ENCODE assay signal across 8 cellular contexts in genomic region chr1:109739738-109740614, GRCh38. TPM values are rescaled to one million over a fixed set of nuclear protein-coding genes. Genes with fewer than 3 reads are reported as not detected.
DNase-seq lines count a peak whose midpoint lies in the region; ATAC-seq, FAIRE-seq and TF ChIP-seq lines count a peak whose summit lies in the region.

No MANE protein-coding gene starts in this region.

- no peaks in the 10 kb centered on the region for H3K27me3 ChIP-seq in keratinocyte (ENCODE audit: control insufficient read depth, extremely low read depth, insufficient read depth, low read length)

- peak overlapping the region; percentile 67 for H3K9ac ChIP-seq in keratinocyte (ENCODE audit: control insufficient read depth, extremely low read depth, insufficient read depth, low read length)

- peak overlapping the region; percentile 83 for H3K4me2 ChIP-seq in keratinocyte (ENCODE audit: control insufficient read depth, extremely low read depth, insufficient read depth, low read depth, low read length)

- no peaks in the 10 kb centered on the region for H3K9me3 ChIP-seq in keratinocyte (ENCODE audit: control insufficient read depth, low read depth, low read length)

- peak; percentile 83 for ATAC-seq in HG02678 (IDR thresholded peaks at IDR 0.05; ENCODE audit: unreplicated experiment)
- no peak for ATAC-seq in GM18867 (IDR thresholded peaks at IDR 0.05; ENCODE audit: unreplicated experiment)

- H3K9me1 ChIP-seq in keratinocyte (ENCODE audit: control insufficient read depth, extremely low read depth, insufficient read depth, low read length), result no peaks in the 10 kb centered on the region

- no peaks in the 10 kb centered on the region for H3K79me2 ChIP-seq in keratinocyte (ENCODE audit: control insufficient read depth, insufficient read depth, low read length)

- DNase-seq in ELR (ENCODE audit: low read depth) (peak; percentile 75), NCI-H2029 (lab: John Stamatoyannopoulos, UW) (peak; percentile 14), cerebellar cortex (ENCODE audit: low spot score) (peak; percentile 79), keratinocyte (ENCODE audit: low read depth, low spot score) (no peak)
- DNase-seq in activated CD4-positive, CD25-positive, alpha-beta regulatory T cell treated with anti-CD3 and anti-CD28 coated beads, Interleukin-2, amount 50 U/mL, for 72 hours, result peak; percentile 81
- peak; percentile 61 to 89 (median 75) for DNase-seq in stimulated activated CD4-positive, alpha-beta T cell treated with anti-CD3 and anti-CD28 coated beads, Interleukin-12 subunit alpha, Interleukin-12 subunit beta, amount 100 ng/mL, for 48 hours (ENCODE audit: low read depth in 2 of 3, low spot score in 1 of 3)

- H3K36me3 ChIP-seq in keratinocyte (ENCODE audit: control insufficient read depth in 2 of 2, extremely low read depth in 1 of 2, insufficient read depth in 2 of 2, low read length in 2 of 2), result peaks cover 3 to 4% of the 10 kb centered on the region in 2 experiments

- FAIRE-seq in keratinocyte (lab: Jason Lieb, UNC), result peak; percentile 9

- H3K27ac ChIP-seq in keratinocyte (ENCODE audit: control insufficient read depth, insufficient read depth, low read length), result no peak overlapping the region

- dilution Hi-C loops in keratinocyte (cut with MboI; ENCODE audit: extremely low pct_ligation_motif_present, low sequenced_read_pairs), result no loop called here

- H3K4me1 ChIP-seq in keratinocyte (ENCODE audit: control insufficient read depth, extremely low read depth, insufficient read depth, low read length), result peaks cover 5% of the 10 kb centered on the region

- no peak for TF ChIP-seq CTCF in keratinocyte (optimal IDR thresholded peaks at IDR 0.05 in 1 of 3, IDR thresholded peaks at IDR 0.05 in 1 of 3, conservative IDR thresholded peaks at IDR 0.05 in 1 of 3; ENCODE audit: extremely low read depth in 1 of 3, insufficient read depth in 2 of 3, low read length in 3 of 3)

- H4K20me1 ChIP-seq in keratinocyte (ENCODE audit: control insufficient read depth, extremely low read depth, insufficient read depth, low read length), result no peaks in the 10 kb centered on the region

- peak overlapping the region; percentile 57 to 84 (median 77) for H3K4me3 ChIP-seq in keratinocyte (ENCODE audit: control insufficient read depth in 2 of 3, extremely low read depth in 1 of 3, insufficient read depth in 2 of 3, low read depth in 1 of 3, low read length in 3 of 3)

- peak overlapping the region; percentile 94 for H2AFZ ChIP-seq in keratinocyte (ENCODE audit: control insufficient read depth, low read length)

RNA-seq across cellular contexts. Expression of gene GSTM3, which starts 0.9 kb away (rescaled TPM):
- polyA plus RNA-seq in keratinocyte, result 113 to 158 TPM (median 115 TPM) in 3 replicates
- polyA plus RNA-seq in keratinocyte (2011; ENCODE audit: low read depth), result 25.8 TPM
- polyA plus RNA-seq in keratinocyte (2011; cell fraction: cytosol; rRNA removed), result 148 and 175 TPM in 2 replicates
- polyA plus RNA-seq in keratinocyte (2011; cell fraction: nucleus; rRNA removed), result 82.9 and 93.4 TPM in 2 replicates
- 69.1 and 93.6 TPM in 2 replicates for polyA plus RNA-seq in keratinocyte (2012; ENCODE audit: low replicate concordance)
- 24.2 to 76.2 TPM (median 58.1 TPM) in 3 replicates for polyA minus RNA-seq in keratinocyte
- 61.0 TPM for polyA minus RNA-seq in keratinocyte (2011; cell fraction: cytosol; rRNA and poly(A)+ RNA removed)
- polyA minus RNA-seq in keratinocyte (2011; cell fraction: nucleus; rRNA and poly(A)+ RNA removed), result 15.0 and 27.2 TPM in 2 replicates

RNA-seq across cellular contexts. Expression of gene EPS8L3, which starts 23.7 kb away (rescaled TPM):
- polyA plus RNA-seq in keratinocyte, result not detected in 3 replicates
- not detected for polyA plus RNA-seq in keratinocyte (2011; ENCODE audit: low read depth)
- not detected in 2 replicates for polyA plus RNA-seq in keratinocyte (2011; cell fraction: cytosol; rRNA removed)
- polyA plus RNA-seq in keratinocyte (2011; cell fraction: nucleus; rRNA removed), result not detected in 2 replicates
- not detected in 2 replicates for polyA plus RNA-seq in keratinocyte (2012; ENCODE audit: low replicate concordance)
- not detected in 3 replicates for polyA minus RNA-seq in keratinocyte
- polyA minus RNA-seq in keratinocyte (2011; cell fraction: cytosol; rRNA and poly(A)+ RNA removed), result not detected
- not detected in 2 replicates for polyA minus RNA-seq in keratinocyte (2011; cell fraction: nucleus; rRNA and poly(A)+ RNA removed)

RNA-seq across cellular contexts. Expression of gene GSTM5, which starts 27.9 kb away (rescaled TPM):
- polyA plus RNA-seq in keratinocyte, result not detected in 3 replicates
- not detected for polyA plus RNA-seq in keratinocyte (2011; ENCODE audit: low read depth)
- not detected in 2 replicates for polyA plus RNA-seq in keratinocyte (2011; cell fraction: cytosol; rRNA removed)
- polyA plus RNA-seq in keratinocyte (2011; cell fraction: nucleus; rRNA removed), result not detected in 2 replicates
- polyA plus RNA-seq in keratinocyte (2012; ENCODE audit: low replicate concordance), result not detected in 2 replicates
- polyA minus RNA-seq in keratinocyte, result not detected in 3 replicates
- not detected for polyA minus RNA-seq in keratinocyte (2011; cell fraction: cytosol; rRNA and poly(A)+ RNA removed)
- not detected in 2 replicates for polyA minus RNA-seq in keratinocyte (2011; cell fraction: nucleus; rRNA and poly(A)+ RNA removed)

RNA-seq across cellular contexts. Expression of gene GSTM1, which starts 52.4 kb away (rescaled TPM):
- polyA plus RNA-seq in keratinocyte, result 11.2 to 18.2 TPM (median 13.5 TPM) in 3 replicates
- 0.66 TPM for polyA plus RNA-seq in keratinocyte (2011; ENCODE audit: low read depth)
- 12.0 and 12.3 TPM in 2 replicates for polyA plus RNA-seq in keratinocyte (2011; cell fraction: cytosol; rRNA removed)
- polyA plus RNA-seq in keratinocyte (2011; cell fraction: nucleus; rRNA removed), result 7.3 and 11.5 TPM in 2 replicates
- 2.1 and 13.8 TPM in 2 replicates for polyA plus RNA-seq in keratinocyte (2012; ENCODE audit: low replicate concordance)
- polyA minus RNA-seq in keratinocyte, result 9.9 to 13.4 TPM (median 11.5 TPM) in 3 replicates
- 5.8 TPM for polyA minus RNA-seq in keratinocyte (2011; cell fraction: cytosol; rRNA and poly(A)+ RNA removed)
- polyA minus RNA-seq in keratinocyte (2011; cell fraction: nucleus; rRNA and poly(A)+ RNA removed), result 0.84 and 2.1 TPM in 2 replicates
